Comparison of ENCODE assay signal across 8 cellular contexts in the genomic region with DNA sequence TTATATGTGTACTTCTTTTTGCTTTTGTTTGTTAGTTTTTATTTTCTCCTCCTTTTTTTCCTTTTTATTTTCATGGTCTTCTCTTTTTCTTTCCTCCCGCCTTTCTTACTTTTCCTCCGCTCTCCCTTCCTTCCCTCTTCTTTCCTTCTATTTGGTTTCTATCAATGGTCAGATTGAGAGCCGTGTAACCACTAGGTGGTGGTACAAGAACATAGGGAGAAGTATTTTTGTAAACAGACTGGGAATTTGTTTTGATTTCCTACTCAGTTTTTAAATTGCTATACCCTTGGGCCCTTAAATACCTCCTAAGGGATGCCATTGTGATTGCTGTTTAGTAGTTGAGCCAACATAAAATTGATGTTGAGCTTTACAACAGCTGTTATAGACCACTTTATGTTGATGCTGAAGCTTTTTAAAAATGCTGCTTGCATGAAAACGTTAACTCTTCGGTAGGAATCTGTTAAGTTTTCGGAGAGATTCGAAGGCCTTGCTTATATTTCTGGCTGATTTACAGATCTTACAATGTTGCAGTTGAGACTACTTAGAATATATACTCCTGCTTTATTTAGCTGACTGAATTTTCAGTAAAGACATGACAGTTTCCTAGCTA.
DNase-seq lines count a peak whose midpoint lies in the region; ATAC-seq, FAIRE-seq and TF ChIP-seq lines count a peak whose summit lies in the region.

No MANE protein-coding gene starts in this region.

- RAD21 ChIA-PET in GM12878 (lab: Charles Lee; ENCODE audit: unreplicated experiment) = interaction anchor here (0.6 to 6.9 kb wide), 29 partner anchors 10 to 636 kb away, joined by 3 to 86 read pairs (median 5); partner anchors contain the start of gene ITGA4

- ATAC-seq in GM12878 = no peak; the same call in 2 of the 3 replicates
- no peak for ATAC-seq in HG02884 (IDR thresholded peaks at IDR 0.05; ENCODE audit: unreplicated experiment)
- ATAC-seq in GM21786 (IDR thresholded peaks at IDR 0.05; ENCODE audit: unreplicated experiment) = no peak

- H3K9me3 ChIP-seq in HEK293 (ENCODE audit: control insufficient read depth, insufficient read depth, low read depth, low read length) (no peaks in the 10 kb centered on the region), GM12878 (replicated peaks; ENCODE audit: control insufficient read depth, insufficient read depth, low read length) (no peaks in the 10 kb centered on the region)

- no peak overlapping the region for H3K27ac ChIP-seq in HEK293 (ENCODE audit: extremely low read depth, low read depth, low read length)
- H3K27ac ChIP-seq in GM12878 (ENCODE audit: control insufficient read depth, insufficient read depth) = peak overlapping the region; percentile 4; the same call in 1 of the 2 replicates

- TF ChIP-seq CTCF in D721Med (IDR thresholded peaks at IDR 0.05; ENCODE audit: insufficient read depth, missing control alignments) (peak; percentile 89), HEK293 (tag by site-specific recombination; IDR thresholded peaks at IDR 0.05) (peak; percentile 83), GM12878 (IDR thresholded peaks at IDR 0.05 in 2 of 3, conservative IDR thresholded peaks at IDR 0.05 in 1 of 3; ENCODE audit: control insufficient read depth in 2 of 3, extremely low read depth in 1 of 3, insufficient read depth in 1 of 3, low read depth in 3 of 3, low read length in 3 of 3) (peak; percentile 63 to 67 (median 65))

- CTCF ChIA-PET in HEK293 (lab: Yijun Ruan, JAX) (interaction anchor here (0.6 to 4.3 kb wide), 23 partner anchors 11 to 1426 kb away, joined by 3 to 29 read pairs (median 4); partner anchors contain the start of gene ITGA4), GM12878 (lab: Yijun Ruan, JAX) (interaction anchor here (0.6 to 5.7 kb wide), 68 partner anchors 10 to 981 kb away, joined by 3 to 94 read pairs (median 5); partner anchors contain the start of gene ITGA4)

- no peaks in the 10 kb centered on the region for H3K79me2 ChIP-seq in GM12878 (ENCODE audit: control insufficient read depth, insufficient read depth, low read length)

- no peak for TF ChIP-seq POLR2A in GM12878 (IDR thresholded peaks at IDR 0.05; ENCODE audit: low read depth, low read length)

- FAIRE-seq in D721Med (lab: Jason Lieb, UNC) = peak; percentile 88
- no peak for FAIRE-seq in GM12878 (lab: Jason Lieb, UNC)

- in situ Hi-C loops in GM12878 (cut with MboI) = loop anchor here (5.0 kb wide), 1 partner anchor 353 kb away; the partner anchor contains the start of gene ITGA4

- H3K4me2 ChIP-seq in GM12878 (ENCODE audit: control insufficient read depth, insufficient read depth) = 0 out of 2 replicates have a peak overlapping the region, but pooled peaks have one; percentile 7

- H4K20me1 ChIP-seq in GM12878 (ENCODE audit: control insufficient read depth, insufficient read depth) = no peaks in the 10 kb centered on the region

- POLR2A ChIA-PET in HEK293 (lab: Yijun Ruan, JAX) = no interaction called here
- POLR2A ChIA-PET in GM12878 (lab: Charles Lee) = interaction anchor here (0.9 to 1.5 kb wide), 3 partner anchors 200 to 363 kb away, joined by 3 to 6 read pairs (median 3); no protein-coding TSS in a partner anchor

- no peaks in the 10 kb centered on the region for H3K27me3 ChIP-seq in GM12878 (replicated peaks in 1 of 2; ENCODE audit: control insufficient read depth in 2 of 2, insufficient read depth in 2 of 2, low read length in 1 of 2)

- no peak overlapping the region for H3K9ac ChIP-seq in GM12878 (ENCODE audit: control insufficient read depth, insufficient read depth, low read length)

- 37% methylated on average over 7 of the region's 7 CpGs for WGBS in GM12878 (ENCODE audit: insufficient coverage, insufficient replicate concordance, low lambda C conversion rate, missing lambda C conversion rate)

- no peak for TF ChIP-seq EP300 in GM12878 (IDR thresholded peaks at IDR 0.05; ENCODE audit: borderline replicate concordance in 1 of 2, control insufficient read depth in 1 of 2, low read depth in 2 of 2, low read length in 2 of 2)

- no peak overlapping the region for H2AFZ ChIP-seq in GM12878 (ENCODE audit: control insufficient read depth, low read depth, low read length)

- DNase-seq in D721Med (ENCODE audit: insufficient read length, low spot score) (no peak), NCI-H82 treated with DMSO at 0.1 percent for 48 hours (lab: John Stamatoyannopoulos, UW; ENCODE audit: unreplicated experiment) (peak; percentile 70), GM12878 (ENCODE audit: low read depth, low spot score) (no peak), kidney tubule cell (ENCODE audit: low spot score) (peak; percentile 53)
- no peak for DNase-seq in activated effector memory CD4-positive, alpha-beta T cell treated with anti-CD3 and anti-CD28 coated beads, Interleukin-2, amount 50 U/mL, for 16 hours

- SMC1A ChIA-PET in GM12878 (lab: Charles Lee; ENCODE audit: uncharacterized antibody, unreplicated experiment) = interaction anchor here (0.6 to 7.3 kb wide), 53 partner anchors 9 to 1544 kb away, joined by 3 to 73 read pairs (median 5); partner anchors contain the start of gene ITGA4

- intact Hi-C loops in GM12878 (cut with micrococcal nuclease; ENCODE audit: unreplicated experiment) = loop anchor here (1.0 to 10.0 kb wide), 8 partner anchors 132 to 970 kb away; partner anchors contain the start of gene ITGA4

- peak; percentile 100 for TF ChIP-seq RAD21 in GM12878 (IDR thresholded peaks at IDR 0.05; ENCODE audit: insufficient read depth, low read depth, low read length)

- H3K4me1 ChIP-seq in HEK293 (ENCODE audit: control insufficient read depth, insufficient read depth, low read length) (peaks cover 3% of the 10 kb centered on the region; the same call in 1 of the 2 replicates), GM12878 (ENCODE audit: control insufficient read depth, insufficient read depth, low read length) (peaks cover 25% of the 10 kb centered on the region)

- H3K36me3 ChIP-seq in HEK293 (ENCODE audit: control insufficient read depth in 2 of 2, insufficient read depth in 1 of 2, low read length in 2 of 2) (no peaks in the 10 kb centered on the region), GM12878 (ENCODE audit: control insufficient read depth in 2 of 2, insufficient read depth in 2 of 2, low read length in 1 of 2) (no peaks in the 10 kb centered on the region)

- H3K4me3 ChIP-seq in HEK293 (ENCODE audit: low read depth, low read length) = no peak overlapping the region
- H3K4me3 ChIP-seq in GM12878 = no peak overlapping the region

- no TSS peak for BruUV-seq in GM12878 (replicated peaks; lab: Mats Ljungman, UMichigan)

TF ChIP-seq in HEK293, 187 proteins besides CTCF, POLR2A, EP300 and RAD21 (continues in another document):
- TF ChIP-seq ZNF654 (tag by site-specific recombination; IDR thresholded peaks at IDR 0.05; ENCODE audit: low read depth) (peak; percentile 92), PRDM1 (tag by site-specific recombination; IDR thresholded peaks at IDR 0.05) (peak; percentile 83), INSM2 (tag by site-specific recombination; IDR thresholded peaks at IDR 0.05) (no peak)

TF ChIP-seq in GM12878, 131 proteins besides CTCF, POLR2A, EP300 and RAD21:
- TF ChIP-seq YBX1 (IDR thresholded peaks at IDR 0.05) (no peak), NFIC (IDR thresholded peaks at IDR 0.05; ENCODE audit: low read depth, low read length) (peak; percentile 46; the same call in 1 of the 2 replicates), TCF3 (IDR thresholded peaks at IDR 0.05; ENCODE audit: borderline replicate concordance, insufficient read depth, low read depth, low read length) (no peak), TCF7 (IDR thresholded peaks at IDR 0.05; ENCODE audit: borderline replicate concordance) (0 out of 2 replicates have a peak, but pooled peaks have one; percentile 13), FOXM1 (IDR thresholded peaks at IDR 0.05; ENCODE audit: low read depth, low read length) (peak; percentile 62; the same call in 1 of the 2 replicates), RUNX3 (IDR thresholded peaks at IDR 0.05; ENCODE audit: low read length) (peak; percentile 44), SMC3 (IDR thresholded peaks at IDR 0.05; ENCODE audit: borderline replicate concordance, low read length) (peak; percentile 80)
- TF ChIP-seq, protein P1, sequence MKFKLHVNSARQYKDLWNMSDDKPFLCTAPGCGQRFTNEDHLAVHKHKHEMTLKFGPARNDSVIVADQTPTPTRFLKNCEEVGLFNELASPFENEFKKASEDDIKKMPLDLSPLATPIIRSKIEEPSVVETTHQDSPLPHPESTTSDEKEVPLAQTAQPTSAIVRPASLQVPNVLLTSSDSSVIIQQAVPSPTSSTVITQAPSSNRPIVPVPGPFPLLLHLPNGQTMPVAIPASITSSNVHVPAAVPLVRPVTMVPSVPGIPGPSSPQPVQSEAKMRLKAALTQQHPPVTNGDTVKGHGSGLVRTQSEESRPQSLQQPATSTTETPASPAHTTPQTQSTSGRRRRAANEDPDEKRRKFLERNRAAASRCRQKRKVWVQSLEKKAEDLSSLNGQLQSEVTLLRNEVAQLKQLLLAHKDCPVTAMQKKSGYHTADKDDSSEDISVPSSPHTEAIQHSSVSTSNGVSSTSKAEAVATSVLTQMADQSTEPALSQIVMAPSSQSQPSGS (IDR thresholded peaks at IDR 0.05; ENCODE audit: low read length) = 0 out of 2 replicates have a peak, but pooled peaks have one; percentile 31

Comparison
In these comparisons a context has a peak if more than half of its experiments do, and no peak if none do; other contexts are left out.
1. DNase-seq: peak in NCI-H82 treated with DMSO at 0.1 percent for 48 hours (single experiment) and kidney tubule cell (single experiment); none in D721Med (single experiment), GM12878 (single experiment) and activated effector memory CD4-positive, alpha-beta T cell treated with anti-CD3 and anti-CD28 coated beads, Interleukin-2, amount 50 U/mL, for 16 hours (single experiment).
2. Peak in every context shown above with its lines, with median percentiles within 50 percentile points of each other: CTCF ChIP-seq.